1 cellular context compared by ENCODE assay signal in the genomic region with DNA sequence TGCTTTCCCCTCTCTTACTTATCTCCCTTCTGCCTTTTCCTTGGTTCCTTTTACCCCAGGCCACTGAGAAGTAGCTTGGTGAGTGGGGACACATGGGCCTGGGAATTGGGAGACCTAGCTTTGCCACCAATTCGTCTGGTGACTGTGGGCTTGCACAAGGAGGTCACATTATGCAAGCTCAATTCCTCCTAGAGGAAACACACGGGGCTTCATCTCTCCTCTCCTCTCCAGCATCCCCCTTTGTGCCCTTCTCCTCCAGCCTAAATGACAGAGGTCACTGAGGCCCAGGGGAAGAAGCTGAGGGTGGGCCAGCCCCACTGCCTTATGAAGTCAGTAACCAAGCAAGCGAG.
TF ChIP-seq lines count a peak whose summit lies in the region.

No MANE protein-coding gene starts in this region.

TF ChIP-seq in HepG2, 621 proteins besides CTCF, POLR2A, EP300 and RAD21:
- TF ChIP-seq, protein P1, sequence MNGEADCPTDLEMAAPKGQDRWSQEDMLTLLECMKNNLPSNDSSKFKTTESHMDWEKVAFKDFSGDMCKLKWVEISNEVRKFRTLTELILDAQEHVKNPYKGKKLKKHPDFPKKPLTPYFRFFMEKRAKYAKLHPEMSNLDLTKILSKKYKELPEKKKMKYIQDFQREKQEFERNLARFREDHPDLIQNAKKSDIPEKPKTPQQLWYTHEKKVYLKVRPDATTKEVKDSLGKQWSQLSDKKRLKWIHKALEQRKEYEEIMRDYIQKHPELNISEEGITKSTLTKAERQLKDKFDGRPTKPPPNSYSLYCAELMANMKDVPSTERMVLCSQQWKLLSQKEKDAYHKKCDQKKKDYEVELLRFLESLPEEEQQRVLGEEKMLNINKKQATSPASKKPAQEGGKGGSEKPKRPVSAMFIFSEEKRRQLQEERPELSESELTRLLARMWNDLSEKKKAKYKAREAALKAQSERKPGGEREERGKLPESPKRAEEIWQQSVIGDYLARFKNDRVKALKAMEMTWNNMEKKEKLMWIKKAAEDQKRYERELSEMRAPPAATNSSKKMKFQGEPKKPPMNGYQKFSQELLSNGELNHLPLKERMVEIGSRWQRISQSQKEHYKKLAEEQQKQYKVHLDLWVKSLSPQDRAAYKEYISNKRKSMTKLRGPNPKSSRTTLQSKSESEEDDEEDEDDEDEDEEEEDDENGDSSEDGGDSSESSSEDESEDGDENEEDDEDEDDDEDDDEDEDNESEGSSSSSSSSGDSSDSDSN (CRISPR knock-in tag; IDR thresholded peaks at IDR 0.05): peak; percentile 19; the same call in 1 of the 2 replicates
- TF ChIP-seq ELF1 (CRISPR knock-in tag; IDR thresholded peaks at IDR 0.05): no peak
- TF ChIP-seq ZFP82 (CRISPR knock-in tag; IDR thresholded peaks at IDR 0.05; ENCODE audit: borderline replicate concordance): no peak
- no peak for TF ChIP-seq ELF4 (CRISPR knock-in tag; IDR thresholded peaks at IDR 0.05; ENCODE audit: borderline replicate concordance)
- TF ChIP-seq, protein P2, sequence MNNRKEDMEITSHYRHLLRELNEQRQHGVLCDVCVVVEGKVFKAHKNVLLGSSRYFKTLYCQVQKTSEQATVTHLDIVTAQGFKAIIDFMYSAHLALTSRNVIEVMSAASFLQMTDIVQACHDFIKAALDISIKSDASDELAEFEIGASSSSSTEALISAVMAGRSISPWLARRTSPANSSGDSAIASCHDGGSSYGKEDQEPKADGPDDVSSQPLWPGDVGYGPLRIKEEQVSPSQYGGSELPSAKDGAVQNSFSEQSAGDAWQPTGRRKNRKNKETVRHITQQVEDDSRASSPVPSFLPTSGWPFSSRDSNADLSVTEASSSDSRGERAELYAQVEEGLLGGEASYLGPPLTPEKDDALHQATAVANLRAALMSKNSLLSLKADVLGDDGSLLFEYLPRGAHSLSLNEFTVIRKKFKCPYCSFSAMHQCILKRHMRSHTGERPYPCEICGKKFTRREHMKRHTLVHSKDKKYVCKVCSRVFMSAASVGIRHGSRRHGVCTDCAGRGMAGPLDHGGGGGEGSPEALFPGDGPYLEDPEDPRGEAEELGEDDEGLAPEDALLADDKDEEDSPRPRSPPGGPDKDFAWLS (CRISPR knock-in tag; IDR thresholded peaks at IDR 0.05; ENCODE audit: borderline replicate concordance): 0 out of 2 replicates have a peak, but pooled peaks have one; percentile 30
- no peak for TF ChIP-seq ZSCAN12 (CRISPR knock-in tag; IDR thresholded peaks at IDR 0.05)
